ENCODE assay signal across 19 cellular contexts in genomic region chr12:128662106-128662505, GRCh38.
DNase-seq lines count a peak whose midpoint lies in the region; ATAC-seq and TF ChIP-seq lines count a peak whose summit lies in the region.
"Had no signal": no experiment of that assay in that cellular context is flagged by ENCODE, and none has a peak within 500 bp of the region (broad histone marks: within the 10 kb centered on the region; RNA-seq: fewer than 3 reads in every experiment).

No MANE protein-coding gene starts in this region.

- no peak overlapping the region for H3K9ac ChIP-seq in mesenchymal stem cell (ENCODE audit: low read length)
- H3K9ac ChIP-seq: BLaER1 treated with 17β-estradiol and CSF1 and Interleukin-3, amounts not matched to agents 10 nM and 100 nM had no signal

- no peak overlapping the region for H3K4me3 Mint-ChIP-seq in natural killer cell
- H3K4me3 Mint-ChIP-seq: H9 had no signal

- H3K9me3 ChIP-seq in mesenchymal stem cell (ENCODE audit: control insufficient read depth, low read length) = peaks cover 15% of the 10 kb centered on the region
- H3K9me3 ChIP-seq: MG63 had no signal

- no peak overlapping the region for H2AFZ ChIP-seq in mesenchymal stem cell (ENCODE audit: low read depth, low read length)

- no peak overlapping the region for H2BK12ac ChIP-seq in mesenchymal stem cell (ENCODE audit: low read length in 2 of 2)

- H3K9me3 Mint-ChIP-seq in natural killer cell = no peaks in the 10 kb centered on the region
- H3K9me3 Mint-ChIP-seq in activated naive CD4-positive, alpha-beta T cell treated with anti-CD3 and anti-CD28 coated beads, Interleukin-2, amount 50 U/mL, for 72 hours = peaks cover 8 to 9% of the 10 kb centered on the region in 2 donors

- no peak overlapping the region for H3K14ac ChIP-seq in mesenchymal stem cell (ENCODE audit: low read length in 2 of 2)

- no peak overlapping the region for H3K27ac ChIP-seq in mesenchymal stem cell (ENCODE audit: low read length, poor library complexity, severe bottlenecking)
- H3K27ac ChIP-seq: 22Rv1; BLaER1 treated with 17β-estradiol and CSF1 and Interleukin-3, amounts not matched to agents 10 nM and 100 nM; RWPE1; SJSA1 had no signal

- no peak overlapping the region for H3K4me3 ChIP-seq in mesenchymal stem cell (ENCODE audit: insufficient read depth in 1 of 2, low read depth in 1 of 2, low read length in 2 of 2)
- H3K4me3 ChIP-seq: BLaER1 treated with 17β-estradiol and CSF1 and Interleukin-3, amounts not matched to agents 10 nM and 100 nM; GM12878; MG63; SJSA1 had no signal

- no peak overlapping the region for H2BK120ac ChIP-seq in mesenchymal stem cell (ENCODE audit: low read depth, low read length)

- 54% methylated on average over 1 of the region's 1 CpG for WGBS in mesenchymal stem cell

- no peak overlapping the region for H3K4ac ChIP-seq in mesenchymal stem cell (ENCODE audit: low read depth in 1 of 2, low read length in 2 of 2)

- no peak overlapping the region for H3K4me2 ChIP-seq in mesenchymal stem cell (ENCODE audit: low read length, poor library complexity, severe bottlenecking)
- H3K4me2 ChIP-seq: BLaER1 treated with 17β-estradiol and CSF1 and Interleukin-3, amounts not matched to agents 10 nM and 100 nM had no signal

- no peak overlapping the region for H4K8ac ChIP-seq in mesenchymal stem cell (ENCODE audit: low read length)

- DNase-seq in NCI-H1417 (lab: John Stamatoyannopoulos, UW) (peak in 2 of 3 experiments; percentile 32 to 76), NCI-H1417 treated with DMSO at 0.1 percent for 48 hours (lab: John Stamatoyannopoulos, UW) (no peak), NCI-H128 (lab: John Stamatoyannopoulos, UW; ENCODE audit: unreplicated experiment) (peak; percentile 76), NCI-H69 (lab: John Stamatoyannopoulos, UW) (peak; percentile 84), mesenchymal stem cell (no peak), natural killer cell (no peak)
- DNase-seq in activated naive CD4-positive, alpha-beta T cell treated with anti-CD3 and anti-CD28 coated beads, Interleukin-2, amount 50 U/mL, for 72 hours (ENCODE audit: low spot score in 2 of 2) = no peak
- DNase-seq: DMS 273 treated with DMSO at 0.1 percent for 48 hours, H9, MG63, NCI-H1694 treated with DMSO at 0.1 percent for 48 hours, NCI-H446, SW 1271 had no signal

- H2BK5ac ChIP-seq in mesenchymal stem cell (ENCODE audit: low read depth, low read length, poor library complexity, severe bottlenecking) = no peak overlapping the region

- peaks cover 0 to 5% of the 10 kb centered on the region in 2 donors for H3K27me3 Mint-ChIP-seq in natural killer cell (ENCODE audit: low read depth in 2 of 2)

- H3K36me3 Mint-ChIP-seq in natural killer cell = no peaks in the 10 kb centered on the region
- H3K36me3 Mint-ChIP-seq in activated naive CD4-positive, alpha-beta T cell treated with anti-CD3 and anti-CD28 coated beads, Interleukin-2, amount 50 U/mL, for 72 hours = peaks cover 0 to 4% of the 10 kb centered on the region in 2 donors

- ATAC-seq in natural killer cell (no peak), GM21526 (IDR thresholded peaks at IDR 0.05; ENCODE audit: low FRiP score, unreplicated experiment) (no peak)
- no peak for ATAC-seq in activated naive CD4-positive, alpha-beta T cell treated with anti-CD3 and anti-CD28 coated beads, Interleukin-2, amount 50 U/mL, for 72 hours
- ATAC-seq: GM12878 had no signal

- H4K91ac ChIP-seq in mesenchymal stem cell (ENCODE audit: low read length) = no peak overlapping the region

- no peak for TF ChIP-seq CTCF in natural killer cell (IDR thresholded peaks at IDR 0.05)

- H3K36me3 ChIP-seq in mesenchymal stem cell (ENCODE audit: control insufficient read depth in 1 of 2, insufficient read depth in 2 of 2, low read depth in 1 of 2, low read length in 2 of 2) = no peaks in the 10 kb centered on the region
- H3K36me3 ChIP-seq: BLaER1 treated with 17β-estradiol and CSF1 and Interleukin-3, amounts not matched to agents 10 nM and 100 nM; MG63; SJSA1 had no signal

- H2BK15ac ChIP-seq in mesenchymal stem cell (ENCODE audit: low read depth, poor library complexity, severe bottlenecking) = no peak overlapping the region

- intact Hi-C loops in natural killer cell (cut with micrococcal nuclease) = no loop called here

- H3K4me1 ChIP-seq in mesenchymal stem cell (ENCODE audit: control insufficient read depth, insufficient read depth, low read depth, low read length) = peaks cover 5% of the 10 kb centered on the region
- H3K4me1 ChIP-seq: SJSA1 had no signal

- H2AK5ac ChIP-seq in mesenchymal stem cell (ENCODE audit: low read length, severe bottlenecking) = peak overlapping the region; percentile 42

- no peak overlapping the region for H3K27ac Mint-ChIP-seq in natural killer cell
- H3K27ac Mint-ChIP-seq in activated naive CD4-positive, alpha-beta T cell treated with anti-CD3 and anti-CD28 coated beads, Interleukin-2, amount 50 U/mL, for 72 hours = no peak overlapping the region

- H3K27me3 ChIP-seq in mesenchymal stem cell (ENCODE audit: control insufficient read depth in 1 of 2, insufficient read depth in 1 of 2, low read length in 2 of 2) = no peaks in the 10 kb centered on the region
- H3K27me3 ChIP-seq: BLaER1 treated with 17β-estradiol and CSF1 and Interleukin-3, amounts not matched to agents 10 nM and 100 nM; MG63; SJSA1 had no signal

- no peak overlapping the region for H3K23ac ChIP-seq in mesenchymal stem cell (ENCODE audit: low read length in 2 of 2)

- no peaks in the 10 kb centered on the region for H3K79me1 ChIP-seq in mesenchymal stem cell (replicated peaks; ENCODE audit: low read length, poor library complexity, severe bottlenecking)

- H3K4me1 Mint-ChIP-seq in natural killer cell = peaks cover 0 to 6% of the 10 kb centered on the region in 2 donors

- no peak overlapping the region for H3K18ac ChIP-seq in mesenchymal stem cell (ENCODE audit: low read depth in 1 of 2, low read length in 2 of 2)

Comparison
In these comparisons a context has a peak if more than half of its experiments do, and no peak if none do; other contexts are left out.
1. DNase-seq: peak in NCI-H1417 (2 of 3), NCI-H128 (single experiment) and NCI-H69 (single experiment); none in NCI-H1417 treated with DMSO at 0.1 percent for 48 hours (single experiment), mesenchymal stem cell (single experiment), natural killer cell (single experiment) and activated naive CD4-positive, alpha-beta T cell treated with anti-CD3 and anti-CD28 coated beads, Interleukin-2, amount 50 U/mL, for 72 hours (0 of 2).